Comparison of ENCODE assay signal across 17 cellular contexts in the genomic region with DNA sequence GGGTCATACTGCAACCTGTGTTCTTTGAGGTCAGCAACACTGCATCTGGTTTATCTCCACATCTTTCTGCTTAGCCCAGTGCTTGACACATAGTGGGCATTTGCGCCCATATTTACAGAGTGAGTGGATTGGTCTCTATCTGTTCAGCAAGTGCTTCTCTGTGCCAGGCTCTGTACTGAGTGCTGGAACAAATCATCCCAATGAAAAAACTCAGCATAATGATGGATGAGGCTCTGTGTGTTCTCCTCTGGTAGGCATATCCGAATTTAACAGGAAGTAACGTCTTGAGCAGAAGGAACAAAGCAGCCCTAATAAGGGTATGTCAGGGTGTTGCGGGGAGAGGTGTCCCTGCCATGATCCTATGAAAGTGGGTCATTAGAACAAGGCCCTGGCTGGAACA. TPM values are rescaled to one million over a fixed set of nuclear protein-coding genes. Genes with fewer than 3 reads are reported as not detected.
DNase-seq lines count a peak whose midpoint lies in the region; ATAC-seq, FAIRE-seq and TF ChIP-seq lines count a peak whose summit lies in the region.
"Had no signal": no experiment of that assay in that cellular context is flagged by ENCODE, and none has a peak within 500 bp of the region (broad histone marks: within the 10 kb centered on the region; RNA-seq: fewer than 3 reads in every experiment).

No MANE protein-coding gene starts in this region.

- peaks cover 19% of the 10 kb centered on the region for H3K4me1 Mint-ChIP-seq in astrocyte (ENCODE audit: low read depth, unreplicated experiment)

- H4K20me1 ChIP-seq in GM23248 (ENCODE audit: insufficient read depth): no peaks in the 10 kb centered on the region
- H4K20me1 ChIP-seq in astrocyte (ENCODE audit: insufficient read depth, low read length): no peaks in the 10 kb centered on the region

- no peaks in the 10 kb centered on the region for H3K9me2 ChIP-seq in GM23248 (ENCODE audit: insufficient read depth)

- TF ChIP-seq CTCF in astrocyte (IDR thresholded peaks at IDR 0.05; ENCODE audit: insufficient read depth, low read depth, low read length) (no peak), foreskin keratinocyte (conservative IDR thresholded peaks at IDR 0.05) (no peak), lower leg skin (IDR thresholded peaks at IDR 0.05) (no peak)

- H3K27me3 ChIP-seq in GM23248 (replicated peaks; ENCODE audit: insufficient read depth) (no peaks in the 10 kb centered on the region), astrocyte (ENCODE audit: insufficient read depth, low read length) (no peaks in the 10 kb centered on the region), foreskin keratinocyte (no peaks in the 10 kb centered on the region), rectal smooth muscle tissue (ENCODE audit: control insufficient read depth, insufficient read depth, low read length) (no peaks in the 10 kb centered on the region)

- WGBS in GM23248 (ENCODE audit: low coverage in 1 of 2, low lambda C conversion rate in 2 of 2, missing lambda C conversion rate in 2 of 2), 2 experiments: 71 to 75% methylated on average over 4 of the region's 4 CpGs
- 68 to 86% methylated on average over 4 of the region's 4 CpGs for WGBS in lower leg skin, 2 donors

- H3K9me3 ChIP-seq in GM23248 (ENCODE audit: low read depth) (no peaks in the 10 kb centered on the region), astrocyte (ENCODE audit: insufficient read depth, low read depth, low read length) (no peaks in the 10 kb centered on the region)
- H3K9me3 ChIP-seq: Caco-2 had no signal

- DNase-seq in GM23248: no peak
- no peak for DNase-seq in astrocyte (ENCODE audit: low read depth)
- peak in 1 of 2 donors; percentile 30 for DNase-seq in foreskin keratinocyte
- DNase-seq in COR-L47 (lab: John Stamatoyannopoulos, UW): no peak
- DNase-seq in lower leg skin (ENCODE audit: low spot score in 2 of 2): no peak
- DNase-seq: activated CD8-positive, alpha-beta T cell treated with anti-CD3 and anti-CD28 coated beads for 36 hours; activated naive CD8-positive, alpha-beta T cell treated with anti-CD3 and anti-CD28 coated beads for 36 hours; activated T-cell treated with anti-CD3 and anti-CD28 coated beads, Interleukin-2, amount 50 U/mL, for 24 hours; Caco-2; NCI-H1694 treated with DMSO at 0.1 percent for 48 hours; T-helper 1 cell had no signal

- ATAC-seq in foreskin keratinocyte (peak; percentile 14), GM21619 (IDR thresholded peaks at IDR 0.05; ENCODE audit: unreplicated experiment) (no peak), HG03565 (IDR thresholded peaks at IDR 0.05; ENCODE audit: unreplicated experiment) (no peak)
- ATAC-seq: activated CD8-positive, alpha-beta T cell treated with anti-CD3 and anti-CD28 coated beads for 36 hours; Right ventricle myocardium inferior; WTC11 had no signal

- no peak for FAIRE-seq in astrocyte (lab: Jason Lieb, UNC)

- H3K27ac ChIP-seq in GM23248 (0 out of 2 replicates have a peak overlapping the region, but pooled peaks have one; percentile 6), astrocyte (ENCODE audit: low read depth, low read length) (peak overlapping the region; percentile 79), foreskin keratinocyte (peak overlapping the region; percentile 25), rectal smooth muscle tissue (ENCODE audit: low read depth, low read length) (peak overlapping the region; percentile 94)
- H3K27ac ChIP-seq: HL-60 had no signal

- H3K36me3 ChIP-seq in GM23248 (ENCODE audit: low read depth): no peaks in the 10 kb centered on the region
- H3K36me3 ChIP-seq in astrocyte (ENCODE audit: insufficient read depth, low read length): no peaks in the 10 kb centered on the region
- no peaks in the 10 kb centered on the region for H3K36me3 ChIP-seq in rectal smooth muscle tissue (ENCODE audit: control insufficient read depth, insufficient read depth, low read length)

- H2AFZ ChIP-seq in GM23248 (peak overlapping the region; percentile 42), astrocyte (ENCODE audit: low read depth, low read length) (peak overlapping the region; percentile 77)

- TF ChIP-seq POLR2A in lower leg skin (IDR thresholded peaks at IDR 0.05): no peak

- H3K9ac ChIP-seq in GM23248 (no peak overlapping the region), astrocyte (ENCODE audit: low read length) (peak overlapping the region; percentile 69), rectal smooth muscle tissue (ENCODE audit: low read length) (no peak overlapping the region)

- H3K4me2 ChIP-seq in GM23248 (ENCODE audit: unreplicated experiment): no peak overlapping the region
- peak overlapping the region; percentile 74 for H3K4me2 ChIP-seq in astrocyte (ENCODE audit: low read length)

- H3K36me3 Mint-ChIP-seq in astrocyte (ENCODE audit: low read depth, unreplicated experiment): no peaks in the 10 kb centered on the region

- intact Hi-C loops in lower leg skin (cut with DNase I; ENCODE audit: low total_unique reads): no loop called here

- H3F3A ChIP-seq in GM23248 (ENCODE audit: insufficient read depth): no peaks in the 10 kb centered on the region

- H3K27me3 Mint-ChIP-seq in astrocyte (ENCODE audit: low read depth, unreplicated experiment): peaks cover 17% of the 10 kb centered on the region
- H3K27me3 Mint-ChIP-seq: activated CD8-positive, alpha-beta T cell treated with anti-CD3 and anti-CD28 coated beads for 36 hours; activated naive CD8-positive, alpha-beta T cell treated with anti-CD3 and anti-CD28 coated beads for 36 hours; activated T-cell treated with anti-CD3 and anti-CD28 coated beads, Interleukin-2, amount 50 U/mL, for 24 hours had no signal

- no peak overlapping the region for H3K4me3 Mint-ChIP-seq in astrocyte (ENCODE audit: unreplicated experiment)
- H3K4me3 Mint-ChIP-seq: activated CD8-positive, alpha-beta T cell treated with anti-CD3 and anti-CD28 coated beads for 36 hours; activated naive CD8-positive, alpha-beta T cell treated with anti-CD3 and anti-CD28 coated beads for 36 hours; activated T-cell treated with anti-CD3 and anti-CD28 coated beads, Interleukin-2, amount 50 U/mL, for 24 hours; WTC11 had no signal

- in situ Hi-C loops in GM23248 (cut with MboI): loop anchor here (25.0 kb wide), 1 partner anchor 666 kb away; no protein-coding TSS in a partner anchor

- peak overlapping the region; percentile 83 for H3K27ac Mint-ChIP-seq in astrocyte (ENCODE audit: unreplicated experiment)
- H3K27ac Mint-ChIP-seq: activated CD8-positive, alpha-beta T cell treated with anti-CD3 and anti-CD28 coated beads for 36 hours; activated naive CD8-positive, alpha-beta T cell treated with anti-CD3 and anti-CD28 coated beads for 36 hours; activated T-cell treated with anti-CD3 and anti-CD28 coated beads, Interleukin-2, amount 50 U/mL, for 24 hours; WTC11 had no signal

- H3K9me3 Mint-ChIP-seq in astrocyte (ENCODE audit: unreplicated experiment): no peaks in the 10 kb centered on the region
- H3K9me3 Mint-ChIP-seq: activated CD8-positive, alpha-beta T cell treated with anti-CD3 and anti-CD28 coated beads for 36 hours; activated naive CD8-positive, alpha-beta T cell treated with anti-CD3 and anti-CD28 coated beads for 36 hours; activated T-cell treated with anti-CD3 and anti-CD28 coated beads, Interleukin-2, amount 50 U/mL, for 24 hours; WTC11 had no signal

- H3K4me3 ChIP-seq in GM23248 (no peak overlapping the region), astrocyte (ENCODE audit: insufficient read depth, low read depth, low read length) (peak overlapping the region; percentile 9), rectal smooth muscle tissue (ENCODE audit: low read length) (no peak overlapping the region), lower leg skin (ENCODE audit: low read depth, poor library complexity, severe bottlenecking) (no peak overlapping the region)

- H3K79me2 ChIP-seq in GM23248 (ENCODE audit: insufficient read depth) (no peaks in the 10 kb centered on the region), astrocyte (ENCODE audit: insufficient read depth, low read length) (no peaks in the 10 kb centered on the region)

- H3K4me1 ChIP-seq in GM23248 (ENCODE audit: insufficient read depth): peaks cover 11% of the 10 kb centered on the region
- H3K4me1 ChIP-seq in astrocyte (ENCODE audit: insufficient read depth, low read length): peaks cover 26% of the 10 kb centered on the region
- H3K4me1 ChIP-seq in foreskin keratinocyte: peaks cover 32% of the 10 kb centered on the region
- H3K4me1 ChIP-seq in rectal smooth muscle tissue (ENCODE audit: control insufficient read depth, insufficient read depth, low read length): peaks cover 19% of the 10 kb centered on the region

RNA-seq across cellular contexts. Expression of gene MCM5, which starts 46.0 kb away (rescaled TPM):
- 34.4 and 37.2 TPM in 2 replicates for total RNA-seq in GM23248 (2014; rRNA removed; shearing (Covaris generic))
- polyA plus RNA-seq in GM23248 (2016; fragmentation: Nextera tagmentation; extraction: Ambion mirVana) (48.4 and 51.5 TPM in 2 replicates), foreskin keratinocyte (106 and 111 TPM in 2 replicates)
- total RNA-seq in astrocyte (12.6 and 12.8 TPM in 2 replicates), foreskin keratinocyte (91.0 and 94.1 TPM in 2 replicates), lower leg skin (10 to 100 TPM; 10.1 to 44.3 (median 20.8) TPM)

Comparison
In these comparisons a context has a peak if more than half of its experiments do, and no peak if none do; other contexts are left out.
1. H3K27ac ChIP-seq: peak in every context shown above with its lines; median percentile 94 in rectal smooth muscle tissue; 79 in astrocyte; 25 in foreskin keratinocyte; 6 in GM23248.